9 cellular contexts compared by ENCODE assay signal in genomic region chr4:77047037-77047436, GRCh38. TPM values are rescaled to one million over a fixed set of nuclear protein-coding genes. Genes with fewer than 3 reads are reported as not detected.
A peak's percentile ranks its signal among the peaks of the same experiment; 100 is the strongest.
DNase-seq lines count a peak whose midpoint lies in the region; ATAC-seq, FAIRE-seq and TF ChIP-seq lines count a peak whose summit lies in the region.
"Had no signal": no experiment of that assay in that cellular context is flagged by ENCODE, and none has a peak within 500 bp of the region (broad histone marks: within the 10 kb centered on the region; RNA-seq: fewer than 3 reads in every experiment).

No MANE protein-coding gene starts in this region.

- peaks cover 12% of the 10 kb centered on the region for H3K79me2 ChIP-seq in astrocyte (ENCODE audit: insufficient read depth, low read length)

- no peak for FAIRE-seq in astrocyte (lab: Jason Lieb, UNC)

- peaks cover 50% of the 10 kb centered on the region for H3K36me3 ChIP-seq in CD4-positive, CD25-positive, alpha-beta regulatory T cell (ENCODE audit: control insufficient read depth, insufficient read depth, low read length)
- H3K36me3 ChIP-seq in astrocyte (ENCODE audit: insufficient read depth, low read length) (peaks cover 40% of the 10 kb centered on the region), mesenchymal stem cell (ENCODE audit: control insufficient read depth in 1 of 2, insufficient read depth in 2 of 2, low read depth in 1 of 2, low read length in 2 of 2) (peaks cover 18 to 61% of the 10 kb centered on the region in 2 experiments)

- H3K27me3 ChIP-seq in CD4-positive, CD25-positive, alpha-beta regulatory T cell (ENCODE audit: control insufficient read depth, insufficient read depth, low read length) = no peaks in the 10 kb centered on the region
- H3K27me3 ChIP-seq in astrocyte (ENCODE audit: insufficient read depth, low read length) (no peaks in the 10 kb centered on the region), mesenchymal stem cell (ENCODE audit: control insufficient read depth in 1 of 2, insufficient read depth in 1 of 2, low read length in 2 of 2) (no peaks in the 10 kb centered on the region)

- peaks cover 13% of the 10 kb centered on the region for H3K36me3 Mint-ChIP-seq in CD4-positive, CD25-positive, alpha-beta regulatory T cell
- H3K36me3 Mint-ChIP-seq in astrocyte (ENCODE audit: low read depth, unreplicated experiment) = peaks cover 8% of the 10 kb centered on the region

- DNase-seq in CD4-positive, CD25-positive, alpha-beta regulatory T cell = peak in 1 of 3 donors; percentile 22
- peak; percentile 12 for DNase-seq in HPDE6-E6E7 (ENCODE audit: extremely low spot score)
- no peak for DNase-seq in astrocyte (ENCODE audit: low read depth)
- DNase-seq in mesenchymal stem cell = peak; percentile 58
- DNase-seq in NCI-H1694 treated with DMSO at 0.1 percent for 48 hours (lab: John Stamatoyannopoulos, UW) = no peak

- H3K4me1 Mint-ChIP-seq in CD4-positive, CD25-positive, alpha-beta regulatory T cell = peaks cover 10 to 18% (median 16%) of the 10 kb centered on the region in 4 donors
- H3K4me1 Mint-ChIP-seq in astrocyte (ENCODE audit: low read depth, unreplicated experiment) = peaks cover 43% of the 10 kb centered on the region

- no peak overlapping the region for H2BK5ac ChIP-seq in mesenchymal stem cell (ENCODE audit: low read depth, low read length, poor library complexity, severe bottlenecking)

- H2BK120ac ChIP-seq in mesenchymal stem cell (ENCODE audit: low read depth, low read length) = no peak overlapping the region

- no peak overlapping the region for H3K18ac ChIP-seq in mesenchymal stem cell (ENCODE audit: low read depth in 1 of 2, low read length in 2 of 2)

- H3K4ac ChIP-seq in mesenchymal stem cell (ENCODE audit: low read depth in 1 of 2, low read length in 2 of 2) = no peak overlapping the region

- H3K9ac ChIP-seq in astrocyte (ENCODE audit: low read length) (no peak overlapping the region), mesenchymal stem cell (ENCODE audit: low read length) (no peak overlapping the region)

- H4K91ac ChIP-seq in mesenchymal stem cell (ENCODE audit: low read length) = no peak overlapping the region

- no peaks in the 10 kb centered on the region for H3K9me3 Mint-ChIP-seq in CD4-positive, CD25-positive, alpha-beta regulatory T cell
- no peaks in the 10 kb centered on the region for H3K9me3 Mint-ChIP-seq in astrocyte (ENCODE audit: unreplicated experiment)
- H3K9me3 Mint-ChIP-seq: WTC11 had no signal

- H3K4me1 ChIP-seq in CD4-positive, CD25-positive, alpha-beta regulatory T cell (ENCODE audit: control insufficient read depth, insufficient read depth, low read length, poor library complexity, severe bottlenecking) = no peaks in the 10 kb centered on the region
- H3K4me1 ChIP-seq in astrocyte (ENCODE audit: insufficient read depth, low read length) = peaks cover 4% of the 10 kb centered on the region
- peaks cover 6% of the 10 kb centered on the region for H3K4me1 ChIP-seq in mesenchymal stem cell (ENCODE audit: control insufficient read depth, insufficient read depth, low read depth, low read length)

- peak overlapping the region; percentile 25 for H3K27ac ChIP-seq in CD4-positive, CD25-positive, alpha-beta regulatory T cell (ENCODE audit: insufficient read depth, low read length, poor library complexity, severe bottlenecking)
- H3K27ac ChIP-seq in astrocyte (ENCODE audit: low read depth, low read length) (no peak overlapping the region), mesenchymal stem cell (ENCODE audit: low read length, poor library complexity, severe bottlenecking) (no peak overlapping the region)

- no peak overlapping the region for H2BK12ac ChIP-seq in mesenchymal stem cell (ENCODE audit: low read length in 2 of 2)

- no peaks in the 10 kb centered on the region for H3K9me3 ChIP-seq in CD4-positive, CD25-positive, alpha-beta regulatory T cell (ENCODE audit: control insufficient read depth in 2 of 2, low read length in 2 of 2)
- H3K9me3 ChIP-seq in astrocyte (ENCODE audit: insufficient read depth, low read depth, low read length) = no peaks in the 10 kb centered on the region
- H3K9me3 ChIP-seq in mesenchymal stem cell (ENCODE audit: control insufficient read depth, low read length) = no peaks in the 10 kb centered on the region

- H3K23ac ChIP-seq in mesenchymal stem cell (ENCODE audit: low read length in 2 of 2) = no peak overlapping the region

- no peak for ATAC-seq in CD4-positive, CD25-positive, alpha-beta regulatory T cell (ENCODE audit: low read depth in 2 of 2)
- no peak for ATAC-seq in HG03135 (IDR thresholded peaks at IDR 0.05; ENCODE audit: unreplicated experiment)
- ATAC-seq in GM21381 (IDR thresholded peaks at IDR 0.05; ENCODE audit: unreplicated experiment) = no peak
- no peak for ATAC-seq in esophagus mucosa
- ATAC-seq: WTC11 had no signal

- H2BK15ac ChIP-seq in mesenchymal stem cell (ENCODE audit: low read depth, poor library complexity, severe bottlenecking) = no peak overlapping the region

- H2AK5ac ChIP-seq in mesenchymal stem cell (ENCODE audit: low read length, severe bottlenecking) = no peak overlapping the region

- H3K4me3 Mint-ChIP-seq in CD4-positive, CD25-positive, alpha-beta regulatory T cell = no peak overlapping the region
- no peak overlapping the region for H3K4me3 Mint-ChIP-seq in astrocyte (ENCODE audit: unreplicated experiment)
- H3K4me3 Mint-ChIP-seq: WTC11 had no signal

- peaks cover 4% of the 10 kb centered on the region for H3K79me1 ChIP-seq in mesenchymal stem cell (replicated peaks; ENCODE audit: low read length, poor library complexity, severe bottlenecking)

- peak; percentile 29 for TF ChIP-seq CTCF in astrocyte (IDR thresholded peaks at IDR 0.05; ENCODE audit: insufficient read depth, low read depth, low read length)

- H4K20me1 ChIP-seq in astrocyte (ENCODE audit: insufficient read depth, low read length) = peaks cover 25% of the 10 kb centered on the region

- H3K27ac Mint-ChIP-seq in CD4-positive, CD25-positive, alpha-beta regulatory T cell = peak overlapping the region in 1 of 3 donors; percentile 83
- no peak overlapping the region for H3K27ac Mint-ChIP-seq in astrocyte (ENCODE audit: unreplicated experiment)

- H3K14ac ChIP-seq in mesenchymal stem cell (ENCODE audit: low read length in 2 of 2) = no peak overlapping the region

- H4K8ac ChIP-seq in mesenchymal stem cell (ENCODE audit: low read length) = no peak overlapping the region

- H3K4me3 ChIP-seq in CD4-positive, CD25-positive, alpha-beta regulatory T cell (ENCODE audit: low read depth, low read length) = no peak overlapping the region
- H3K4me3 ChIP-seq in astrocyte (ENCODE audit: insufficient read depth, low read depth, low read length) (no peak overlapping the region), mesenchymal stem cell (ENCODE audit: insufficient read depth in 1 of 2, low read depth in 1 of 2, low read length in 2 of 2) (no peak overlapping the region)

- H3K4me2 ChIP-seq in astrocyte (ENCODE audit: low read length) = no peak overlapping the region
- no peak overlapping the region for H3K4me2 ChIP-seq in mesenchymal stem cell (ENCODE audit: low read length, poor library complexity, severe bottlenecking)

- H3K27me3 Mint-ChIP-seq in CD4-positive, CD25-positive, alpha-beta regulatory T cell = no peaks in the 10 kb centered on the region
- H3K27me3 Mint-ChIP-seq in astrocyte (ENCODE audit: low read depth, unreplicated experiment) = no peaks in the 10 kb centered on the region

- H2AFZ ChIP-seq in astrocyte (ENCODE audit: low read depth, low read length) (no peak overlapping the region), mesenchymal stem cell (ENCODE audit: low read depth, low read length) (no peak overlapping the region)

RNA-seq across cellular contexts. Expression of gene CCNI, which starts 28.8 kb away (rescaled TPM):
- 359 TPM for total RNA-seq in CD4-positive, CD25-positive, alpha-beta regulatory T cell
- polyA plus RNA-seq in CD4-positive, CD25-positive, alpha-beta regulatory T cell = 100 to 1,000 TPM; 400 to 431 (median 408) TPM
- total RNA-seq in astrocyte (135 and 141 TPM in 2 replicates), esophagus mucosa (155 TPM)
- polyA plus RNA-seq in mesenchymal stem cell (2013, experiment 1 of 2) = 206 TPM
- polyA plus RNA-seq in mesenchymal stem cell (2013, experiment 2 of 2) = 214 TPM

Comparison
In these comparisons a context has a peak if more than half of its experiments do, and no peak if none do; other contexts are left out.
1. DNase-seq: peak in HPDE6-E6E7 (single experiment) and mesenchymal stem cell (single experiment); none in astrocyte (single experiment) and NCI-H1694 treated with DMSO at 0.1 percent for 48 hours (single experiment).